Comparison of ENCODE assay signal across 19 cellular contexts in genomic region chr6:45927421-45928234, GRCh38.
DNase-seq lines count a peak whose midpoint lies in the region; ATAC-seq and TF ChIP-seq lines count a peak whose summit lies in the region.
"Had no signal": no experiment of that assay in that cellular context is flagged by ENCODE, and none has a peak within 500 bp of the region (broad histone marks: within the 10 kb centered on the region; RNA-seq: fewer than 3 reads in every experiment).

No MANE protein-coding gene starts in this region.

- H3K56ac ChIP-seq in H9 (ENCODE audit: insufficient read length, low read depth, low read length): no peak overlapping the region

- H4K12ac ChIP-seq in trophoblast cell (ENCODE audit: low read depth, low read length): no peak overlapping the region

- no peak overlapping the region for H2AFZ ChIP-seq in H9 (ENCODE audit: low read length)
- no peak overlapping the region for H2AFZ ChIP-seq in hepatocyte
- peak overlapping the region; percentile 54 for H2AFZ ChIP-seq in trophoblast cell (ENCODE audit: insufficient read depth, low read length, poor library complexity)

- no peak overlapping the region for H3K23ac ChIP-seq in H9 (ENCODE audit: insufficient read length, low read depth, low read length)
- H3K23ac ChIP-seq in trophoblast cell (ENCODE audit: low read length): no peak overlapping the region

- no peak overlapping the region for H2AK5ac ChIP-seq in H9 (ENCODE audit: insufficient read length, low read length)
- no peak overlapping the region for H2AK5ac ChIP-seq in trophoblast cell (ENCODE audit: low read length)

- no peak overlapping the region for H3K9ac ChIP-seq in H9 (ENCODE audit: extremely low read depth, insufficient read length, low read length)
- H3K9ac ChIP-seq in trophoblast cell (ENCODE audit: low read length): no peak overlapping the region

- H3K27me3 Mint-ChIP-seq in H9 (ENCODE audit: low read depth): peaks cover 35% of the 10 kb centered on the region
- peaks cover 2% of the 10 kb centered on the region for H3K27me3 Mint-ChIP-seq in activated CD8-positive, alpha-beta T cell treated with anti-CD3 and anti-CD28 coated beads for 36 hours
- H3K27me3 Mint-ChIP-seq: CD4-positive, alpha-beta T cell had no signal

- peak overlapping the region in 2 of 3 experiments; percentile 13 to 76; a peak in 3 of 7 replicates for H3K27ac Mint-ChIP-seq in H9
- H3K27ac Mint-ChIP-seq in activated CD8-positive, alpha-beta T cell treated with anti-CD3 and anti-CD28 coated beads for 36 hours: no peak overlapping the region
- H3K27ac Mint-ChIP-seq: CD4-positive, alpha-beta T cell had no signal

- H3K4me3 ChIP-seq in SJSA1 (no peak overlapping the region), hepatocyte (no peak overlapping the region), trophoblast cell (ENCODE audit: low read depth, low read length) (no peak overlapping the region)
- H3K4me3 ChIP-seq: A549 had no signal

- H3K27me3 ChIP-seq in H9 (ENCODE audit: insufficient read depth, low read length): no peaks in the 10 kb centered on the region
- H3K27me3 ChIP-seq in SJSA1 (replicated peaks): no peaks in the 10 kb centered on the region
- no peaks in the 10 kb centered on the region for H3K27me3 ChIP-seq in hepatocyte
- H3K27me3 ChIP-seq in trophoblast cell (ENCODE audit: insufficient read depth, low read length): no peaks in the 10 kb centered on the region

- H3K14ac ChIP-seq in H9 (ENCODE audit: insufficient read depth, low read length): no peak overlapping the region
- H3K14ac ChIP-seq in trophoblast cell (ENCODE audit: low read length): no peak overlapping the region

- H3K79me2 ChIP-seq in H9 (ENCODE audit: insufficient read depth, low read length): no peaks in the 10 kb centered on the region
- H3K79me2 ChIP-seq in hepatocyte: no peaks in the 10 kb centered on the region
- H3K79me2 ChIP-seq in trophoblast cell (ENCODE audit: control insufficient read depth, insufficient read depth, low read length, poor library complexity): no peaks in the 10 kb centered on the region

- WGBS in H9 (ENCODE audit: extremely low coverage, insufficient read length, low lambda C conversion rate): no CpG with 5 or more reads among the region's 9 CpGs
- 47% methylated on average over 9 of the region's 9 CpGs for WGBS in hepatocyte (ENCODE audit: low lambda C conversion rate, missing lambda C conversion rate)
- WGBS in trophoblast cell (ENCODE audit: extremely low coverage, insufficient coverage, insufficient read length): no CpG with 5 or more reads among the region's 9 CpGs

- H3K36me3 Mint-ChIP-seq in H9 (ENCODE audit: insufficient read depth in 1 of 3, low read depth in 3 of 3): peaks cover 0 to 1% (median 0%) of the 10 kb centered on the region in 3 experiments; a peak in 1 of 7 replicates
- H3K36me3 Mint-ChIP-seq in activated CD8-positive, alpha-beta T cell treated with anti-CD3 and anti-CD28 coated beads for 36 hours (ENCODE audit: low read depth): no peaks in the 10 kb centered on the region

- ATAC-seq in HG03439 (IDR thresholded peaks at IDR 0.05; ENCODE audit: unreplicated experiment): no peak
- ATAC-seq in activated CD8-positive, alpha-beta T cell treated with anti-CD3 and anti-CD28 coated beads for 36 hours: no peak
- ATAC-seq: A549 had no signal

- H2BK20ac ChIP-seq in H9 (ENCODE audit: low read depth, low read length, poor library complexity, severe bottlenecking): no peak overlapping the region

- H4K20me1 ChIP-seq in H9 (ENCODE audit: control insufficient read depth, insufficient read depth, insufficient read length) (no peaks in the 10 kb centered on the region), hepatocyte (ENCODE audit: insufficient read depth, poor library complexity, severe bottlenecking) (no peaks in the 10 kb centered on the region)

- H2BK120ac ChIP-seq in H9 (ENCODE audit: low read depth, low read length, poor library complexity, severe bottlenecking): no peak overlapping the region
- H2BK120ac ChIP-seq in trophoblast cell (ENCODE audit: insufficient read depth, low read length, poor library complexity): no peak overlapping the region

- H3K4me1 Mint-ChIP-seq in H9: peaks cover 39 to 42% of the 10 kb centered on the region in 2 experiments
- H3K4me1 Mint-ChIP-seq in activated CD8-positive, alpha-beta T cell treated with anti-CD3 and anti-CD28 coated beads for 36 hours (ENCODE audit: low read depth): peaks cover 25% of the 10 kb centered on the region

- no peak overlapping the region for H4K5ac ChIP-seq in H9 (ENCODE audit: insufficient read length, low read depth, low read length)

- H3K79me1 ChIP-seq in H9 (ENCODE audit: insufficient read depth, low read depth, low read length, poor library complexity, severe bottlenecking) (no peaks in the 10 kb centered on the region), trophoblast cell (ENCODE audit: low read length) (no peaks in the 10 kb centered on the region)

- H2BK5ac ChIP-seq in H9 (ENCODE audit: insufficient read length, low read length) (no peak overlapping the region), trophoblast cell (ENCODE audit: low read depth, low read length, poor library complexity) (no peak overlapping the region)

- H3K27ac ChIP-seq in H9 (ENCODE audit: insufficient read length, low read depth, low read length): no peak overlapping the region
- peak overlapping the region; percentile 100 for H3K27ac ChIP-seq in SJSA1
- H3K27ac ChIP-seq in hepatocyte: no peak overlapping the region
- no peak overlapping the region for H3K27ac ChIP-seq in trophoblast cell (ENCODE audit: low read depth, low read length)
- H3K27ac ChIP-seq: A549, RWPE1 had no signal

- no peak overlapping the region for H2BK15ac ChIP-seq in H9 (ENCODE audit: low read depth, low read length)

- H3K23me2 ChIP-seq in H9 (ENCODE audit: insufficient read length, low read depth, low read length, poor library complexity, severe bottlenecking): no peaks in the 10 kb centered on the region

- H3T11ph ChIP-seq in H9 (ENCODE audit: low read length): no peak overlapping the region

- H3K9me3 ChIP-seq in H9 (ENCODE audit: control insufficient read depth, low read depth, low read length) (no peaks in the 10 kb centered on the region), SJSA1 (replicated peaks) (no peaks in the 10 kb centered on the region), hepatocyte (ENCODE audit: low read depth) (no peaks in the 10 kb centered on the region), trophoblast cell (ENCODE audit: insufficient read depth, low read depth, low read length) (no peaks in the 10 kb centered on the region)
- H3K9me3 ChIP-seq: A549 had no signal

- H3K4me3 Mint-ChIP-seq in H9: peak overlapping the region in 1 of 2 experiments; percentile 14; a peak in 3 of 5 replicates
- H3K4me3 Mint-ChIP-seq in activated CD8-positive, alpha-beta T cell treated with anti-CD3 and anti-CD28 coated beads for 36 hours: no peak overlapping the region
- H3K4me3 Mint-ChIP-seq: CD4-positive, alpha-beta T cell had no signal

- H3K18ac ChIP-seq in H9 (ENCODE audit: insufficient read length, low read depth, low read length): no peak overlapping the region
- no peak overlapping the region for H3K18ac ChIP-seq in trophoblast cell (ENCODE audit: low read length)

- H3K9me2 ChIP-seq in hepatocyte (replicated peaks; ENCODE audit: insufficient read depth): no peaks in the 10 kb centered on the region

- CTCF ChIA-PET in activated CD8-positive, alpha-beta T cell treated with anti-CD3 and anti-CD28 coated beads for 36 hours (lab: Charles Lee): interaction anchor here (0.6 to 1.8 kb wide), 7 partner anchors 9 to 1452 kb away, joined by 3 to 6 read pairs (median 3); no protein-coding TSS in a partner anchor

- intact Hi-C loops in activated CD8-positive, alpha-beta T cell treated with anti-CD3 and anti-CD28 coated beads for 36 hours (cut with micrococcal nuclease): loop anchor here (10.0 kb wide), 1 partner anchor 1273 kb away; no protein-coding TSS in a partner anchor

- H4K91ac ChIP-seq in H9 (ENCODE audit: insufficient read length, low read depth, low read length): no peak overlapping the region
- H4K91ac ChIP-seq in trophoblast cell (ENCODE audit: low read depth, low read length): no peak overlapping the region

- POLR2A ChIA-PET in activated CD8-positive, alpha-beta T cell treated with anti-CD3 and anti-CD28 coated beads for 36 hours (lab: Charles Lee): no interaction called here

- H3K36me3 ChIP-seq in SJSA1 (no peaks in the 10 kb centered on the region), hepatocyte (replicated peaks; ENCODE audit: insufficient read depth, low read depth) (no peaks in the 10 kb centered on the region), trophoblast cell (ENCODE audit: control insufficient read depth in 1 of 2, insufficient read depth in 2 of 2, low read length in 2 of 2) (no peaks in the 10 kb centered on the region)

- H3K9me3 Mint-ChIP-seq in H9: no peaks in the 10 kb centered on the region; a peak in 2 of 5 replicates
- H3K9me3 Mint-ChIP-seq in activated CD8-positive, alpha-beta T cell treated with anti-CD3 and anti-CD28 coated beads for 36 hours: no peaks in the 10 kb centered on the region
- H3K9me3 Mint-ChIP-seq: CD4-positive, alpha-beta T cell had no signal

- H3K4me2 ChIP-seq in H9 (ENCODE audit: insufficient read depth, insufficient read length, low read length) (no peak overlapping the region), hepatocyte (no peak overlapping the region), trophoblast cell (ENCODE audit: low read length) (no peak overlapping the region)
- H3K4me2 ChIP-seq: A549 had no signal

- H3K4me1 ChIP-seq in H9 (ENCODE audit: insufficient read depth, low read length) (peaks cover 13% of the 10 kb centered on the region; the same call in 1 of the 2 replicates), SJSA1 (replicated peaks) (peaks cover 76% of the 10 kb centered on the region), hepatocyte (ENCODE audit: insufficient read depth) (peaks cover 7% of the 10 kb centered on the region), trophoblast cell (ENCODE audit: control insufficient read depth in 1 of 2, insufficient read depth in 2 of 2, low read length in 2 of 2) (peaks cover 0 to 9% of the 10 kb centered on the region in 2 experiments)
- H3K4me1 ChIP-seq: A549 had no signal

- H3K4ac ChIP-seq in H9 (ENCODE audit: low read depth, low read length) (no peak overlapping the region), trophoblast cell (ENCODE audit: low read depth, low read length) (no peak overlapping the region)

- no peak overlapping the region for H2BK12ac ChIP-seq in H9 (ENCODE audit: insufficient read length, low read depth, low read length)
- H2BK12ac ChIP-seq in trophoblast cell (ENCODE audit: low read length): no peak overlapping the region

- no peak for DNase-seq in H9
- peak in 1 of 2 experiments; percentile 23 for DNase-seq in SJSA1 (ENCODE audit: low read depth in 1 of 2, low spot score in 2 of 2)
- peak; percentile 34 for DNase-seq in hepatocyte (ENCODE audit: low spot score)
- no peak for DNase-seq in trophoblast cell
- DNase-seq in activated CD8-positive, alpha-beta T cell treated with anti-CD3 and anti-CD28 coated beads for 36 hours: no peak
- DNase-seq in NCI-H2029 (lab: John Stamatoyannopoulos, UW): no peak
- DNase-seq: CD4-positive, alpha-beta T cell; GF-D8; Kasumi-1; MM.1S; NCI-H1092 treated with DMSO at 0.1 percent for 48 hours; NCI-H146; NCI-H2081 treated with DMSO at 0.1 percent for 48 hours; NCI-H510A; NCI-H774; SIG-M5 had no signal

- TF ChIP-seq CTCF in H9 (conservative IDR thresholded peaks at IDR 0.05) (no peak), hepatocyte (IDR thresholded peaks at IDR 0.05; ENCODE audit: poor library complexity) (no peak)
- no peak for TF ChIP-seq CTCF in activated CD8-positive, alpha-beta T cell treated with anti-CD3 and anti-CD28 coated beads for 36 hours (IDR thresholded peaks at IDR 0.05)

- no peak overlapping the region for H4K8ac ChIP-seq in H9 (replicated peaks; ENCODE audit: insufficient read length, low read depth, low read length)
- no peak overlapping the region for H4K8ac ChIP-seq in trophoblast cell (ENCODE audit: low read depth, low read length)
